In genomic region chrX:153926863-153927685, GRCh38 we compare ENCODE assay signal across 1 cellular context.
A peak's percentile ranks its signal among the peaks of the same experiment; 100 is the strongest.
TF ChIP-seq lines count a peak whose summit lies in the region.

No MANE protein-coding gene starts in this region.

TF ChIP-seq in K562, 482 proteins besides CTCF, POLR2A, EP300 and RAD21 (continued from another document and continues in another):
- TF ChIP-seq SFPQ (IDR thresholded peaks at IDR 0.05; ENCODE audit: low read depth, low read length) = no peak
- no peak for TF ChIP-seq NR4A1 (CRISPR knock-in tag; IDR thresholded peaks at IDR 0.05)
- 0 out of 2 replicates have a peak, but pooled peaks have one; percentile 38 for TF ChIP-seq NR4A1 (tag; IDR thresholded peaks at IDR 0.05)
- no peak for TF ChIP-seq ZNF41 (CRISPR knock-in tag; conservative IDR thresholded peaks at IDR 0.05)
- no peak for TF ChIP-seq PCBP2 (IDR thresholded peaks at IDR 0.05; ENCODE audit: low read depth, low read length, poor library complexity, severe bottlenecking)
- no peak for TF ChIP-seq ZNF280B (CRISPR knock-in tag; IDR thresholded peaks at IDR 0.05)
- no peak for TF ChIP-seq CHCHD3 (CRISPR knock-in tag; IDR thresholded peaks at IDR 0.05)
- no peak for TF ChIP-seq MBD2 (IDR thresholded peaks at IDR 0.05; ENCODE audit: borderline replicate concordance, low read depth)
- no peak for TF ChIP-seq ZSCAN29 (IDR thresholded peaks at IDR 0.05)
- TF ChIP-seq SRSF9 (IDR thresholded peaks at IDR 0.05; ENCODE audit: borderline replicate concordance, low read depth, low read length) = no peak
- TF ChIP-seq CBX3 (IDR thresholded peaks at IDR 0.05; ENCODE audit: borderline replicate concordance in 1 of 2, low read length in 2 of 2) = no peak
- TF ChIP-seq CBFA2T3 (IDR thresholded peaks at IDR 0.05) = peak; percentile 42
- TF ChIP-seq MAZ (CRISPR knock-in tag; conservative IDR thresholded peaks at IDR 0.05 in 1 of 2, IDR thresholded peaks at IDR 0.05 in 1 of 2) = no peak; a peak in 2 of 4 replicates
- TF ChIP-seq NR1H2 (CRISPR knock-in tag; IDR thresholded peaks at IDR 0.05) = no peak
- TF ChIP-seq NONO (IDR thresholded peaks at IDR 0.05; ENCODE audit: low read depth in 2 of 2, low read length in 1 of 2) = no peak
- no peak for TF ChIP-seq ZBTB2 (IDR thresholded peaks at IDR 0.05)
- no peak for TF ChIP-seq STAT6 (CRISPR knock-in tag; IDR thresholded peaks at IDR 0.05)
- peak; percentile 37; the same call in 1 of the 2 replicates for TF ChIP-seq ARID1B (IDR thresholded peaks at IDR 0.05)
- 0 out of 2 replicates have a peak, but pooled peaks have one; percentile 36 for TF ChIP-seq ELF1 (tag; IDR thresholded peaks at IDR 0.05)
- TF ChIP-seq ZNF282 (CRISPR knock-in tag; IDR thresholded peaks at IDR 0.05) = no peak
- TF ChIP-seq ZNF449 (CRISPR knock-in tag; IDR thresholded peaks at IDR 0.05) = no peak
- TF ChIP-seq DPF2 (IDR thresholded peaks at IDR 0.05) = 0 out of 2 replicates have a peak, but pooled peaks have one; percentile 13
- TF ChIP-seq HSF4 (CRISPR knock-in tag; IDR thresholded peaks at IDR 0.05; ENCODE audit: borderline replicate concordance) = no peak
- no peak for TF ChIP-seq IFI16 (CRISPR knock-in tag; IDR thresholded peaks at IDR 0.05)
- TF ChIP-seq CBX1 (IDR thresholded peaks at IDR 0.05; ENCODE audit: low read depth) = no peak
- no peak for TF ChIP-seq ZNF75A (CRISPR knock-in tag; IDR thresholded peaks at IDR 0.05)
- TF ChIP-seq RBM15 (IDR thresholded peaks at IDR 0.05; ENCODE audit: insufficient read depth, low read length) = no peak
- TF ChIP-seq ARNT (IDR thresholded peaks at IDR 0.05) = no peak
- TF ChIP-seq TBP (optimal IDR thresholded peaks at IDR 0.05; ENCODE audit: low read depth, low read length) = no peak
- no peak for TF ChIP-seq SMAD2 (IDR thresholded peaks at IDR 0.05; ENCODE audit: low read depth, low read length)
- TF ChIP-seq NRF1 (conservative IDR thresholded peaks at IDR 0.05 in 1 of 2, IDR thresholded peaks at IDR 0.05 in 1 of 2) = no peak
- TF ChIP-seq ZNF511 (CRISPR knock-in tag; IDR thresholded peaks at IDR 0.05) = no peak
- no peak for TF ChIP-seq ZNF79 (CRISPR knock-in tag; IDR thresholded peaks at IDR 0.05; ENCODE audit: low read depth)
- no peak for TF ChIP-seq E2F5 (CRISPR knock-in tag; IDR thresholded peaks at IDR 0.05)
- TF ChIP-seq STAG1 (CRISPR knock-in tag; IDR thresholded peaks at IDR 0.05; ENCODE audit: borderline replicate concordance) = no peak
- no peak for TF ChIP-seq HDAC3 (IDR thresholded peaks at IDR 0.05; ENCODE audit: borderline replicate concordance, partially characterized antibody)
- TF ChIP-seq ASH1L (IDR thresholded peaks at IDR 0.05; ENCODE audit: borderline replicate concordance, low read depth, partially characterized antibody) = no peak
- no peak for TF ChIP-seq CREB1 (IDR thresholded peaks at IDR 0.05)
- peak; percentile 15; the same call in 1 of the 2 replicates for TF ChIP-seq CREB1 (CRISPR knock-in tag; IDR thresholded peaks at IDR 0.05)
- TF ChIP-seq ZFP91 (CRISPR knock-in tag; IDR thresholded peaks at IDR 0.05) = no peak
- no peak for TF ChIP-seq ZFP30 (CRISPR knock-in tag; IDR thresholded peaks at IDR 0.05; ENCODE audit: borderline replicate concordance)
- no peak for TF ChIP-seq TAF7 (tag; IDR thresholded peaks at IDR 0.05)
- TF ChIP-seq RFX5 (IDR thresholded peaks at IDR 0.05; ENCODE audit: low read depth, low read length) = no peak
- no peak for TF ChIP-seq ZNF408 (CRISPR knock-in tag; IDR thresholded peaks at IDR 0.05; ENCODE audit: low read depth)
- no peak for TF ChIP-seq SMC3 (conservative IDR thresholded peaks at IDR 0.05; ENCODE audit: insufficient read depth, low read depth, low read length)
- TF ChIP-seq SETDB1 (IDR thresholded peaks at IDR 0.05; ENCODE audit: low read length) = no peak
- TF ChIP-seq TCF7L2 (IDR thresholded peaks at IDR 0.05; ENCODE audit: low read depth, low read length) = no peak
- TF ChIP-seq E2F3 (CRISPR knock-in tag; IDR thresholded peaks at IDR 0.05) = no peak
- no peak for TF ChIP-seq RBBP5 (IDR thresholded peaks at IDR 0.05; ENCODE audit: borderline replicate concordance, insufficient read depth, low read length, poor library complexity, severe bottlenecking)
- TF ChIP-seq HNRNPK (IDR thresholded peaks at IDR 0.05; ENCODE audit: low read depth, low read length, poor library complexity, severe bottlenecking) = no peak
- TF ChIP-seq ID3 (CRISPR knock-in tag; IDR thresholded peaks at IDR 0.05) = no peak
- no peak for TF ChIP-seq ID3 (tag; IDR thresholded peaks at IDR 0.05)
- TF ChIP-seq YY1 (IDR thresholded peaks at IDR 0.05; ENCODE audit: borderline replicate concordance in 1 of 3, control insufficient read depth in 1 of 3, extremely low read depth in 1 of 3, insufficient read depth in 3 of 3, insufficient read length in 1 of 3, insufficient replicate concordance in 2 of 3, low read depth in 1 of 3, low read length in 2 of 3) = peak in 2 of 3 experiments; percentile 33 to 58
- TF ChIP-seq BCL6 (CRISPR knock-in tag; IDR thresholded peaks at IDR 0.05) = no peak
- TF ChIP-seq ZNF507 (tag; conservative IDR thresholded peaks at IDR 0.05) = no peak
- TF ChIP-seq ETS2 (tag; IDR thresholded peaks at IDR 0.05; ENCODE audit: borderline replicate concordance, poor library complexity, severe bottlenecking) = no peak
- TF ChIP-seq ESRRB (CRISPR knock-in tag; IDR thresholded peaks at IDR 0.05; ENCODE audit: borderline replicate concordance) = no peak
- no peak for TF ChIP-seq SIRT6 (IDR thresholded peaks at IDR 0.05; ENCODE audit: low read depth, low read length)
- TF ChIP-seq ZNF445 (CRISPR knock-in tag; IDR thresholded peaks at IDR 0.05; ENCODE audit: low read depth) = no peak
- TF ChIP-seq EGR1 (conservative IDR thresholded peaks at IDR 0.05) = no peak
- no peak for TF ChIP-seq ZNF717 (CRISPR knock-in tag; IDR thresholded peaks at IDR 0.05)
- no peak for TF ChIP-seq RFX1 (IDR thresholded peaks at IDR 0.05)
